ENCODE assay signal across 1 cellular context in genomic region chr9:126805546-126806262, GRCh38.
TF ChIP-seq lines count a peak whose summit lies in the region.

No MANE protein-coding gene starts in this region.

TF ChIP-seq in liver, 16 proteins besides CTCF, POLR2A, EP300 and RAD21 (continued from another document):
- no peak for TF ChIP-seq ZBTB33 (IDR thresholded peaks at IDR 0.05)
- TF ChIP-seq HNF4G (IDR thresholded peaks at IDR 0.05) = no peak
